11 cellular contexts compared by ENCODE assay signal in genomic region chr4:39621582-39621981, GRCh38. TPM values are rescaled to one million over a fixed set of nuclear protein-coding genes. Genes with fewer than 3 reads are reported as not detected.
A peak's percentile ranks its signal among the peaks of the same experiment; 100 is the strongest.
DNase-seq lines count a peak whose midpoint lies in the region; ATAC-seq, FAIRE-seq and TF ChIP-seq lines count a peak whose summit lies in the region.
"Had no signal": no experiment of that assay in that cellular context is flagged by ENCODE, and none has a peak within 500 bp of the region (broad histone marks: within the 10 kb centered on the region; RNA-seq: fewer than 3 reads in every experiment).

No MANE protein-coding gene starts in this region.

- H3K36me3 Mint-ChIP-seq in endothelial cell (ENCODE audit: low read depth, unreplicated experiment): no peaks in the 10 kb centered on the region

- ATAC-seq in HG02571 (IDR thresholded peaks at IDR 0.05; ENCODE audit: unreplicated experiment): no peak
- no peak for ATAC-seq in GM21390 (IDR thresholded peaks at IDR 0.05; ENCODE audit: unreplicated experiment)

- H3K27ac Mint-ChIP-seq in endothelial cell (ENCODE audit: unreplicated experiment): no peak overlapping the region
- H3K27ac Mint-ChIP-seq: T-helper 2 cell treated with Interferon-gamma antibody and Interleukin-4, amounts not matched to agents 5 μg/mL and 100 μg/mL, for 36 hours had no signal

- H3K9me3 ChIP-seq in HUES6 (ENCODE audit: control insufficient read depth, insufficient read depth, low read depth, low read length) (no peaks in the 10 kb centered on the region), ascending aorta (no peaks in the 10 kb centered on the region), kidney (ENCODE audit: control insufficient read depth in 1 of 2, low read length in 2 of 2) (no peaks in the 10 kb centered on the region), transverse colon (no peaks in the 10 kb centered on the region)

- H3K4me1 ChIP-seq in HUES6 (ENCODE audit: control insufficient read depth, insufficient read depth, low read length): peaks cover 20% of the 10 kb centered on the region
- H3K4me1 ChIP-seq in ascending aorta: peaks cover 0 to 32% of the 10 kb centered on the region in 2 donors
- H3K4me1 ChIP-seq in kidney (ENCODE audit: control insufficient read depth in 1 of 2, insufficient read depth in 1 of 2, low read depth in 1 of 2, low read length in 2 of 2): peaks cover 0 to 2% of the 10 kb centered on the region in 2 donors
- H3K4me1 ChIP-seq in transverse colon: peaks cover 6 to 75% (median 22%) of the 10 kb centered on the region in 4 donors

- no peak for FAIRE-seq in kidney (lab: Jason Lieb, UNC)

- no peaks in the 10 kb centered on the region for H3K4me1 Mint-ChIP-seq in endothelial cell (ENCODE audit: unreplicated experiment)
- H3K4me1 Mint-ChIP-seq: central memory CD8-positive, alpha-beta T cell had no signal

- H3K27me3 Mint-ChIP-seq in endothelial cell (ENCODE audit: unreplicated experiment): no peaks in the 10 kb centered on the region
- H3K27me3 Mint-ChIP-seq: central memory CD8-positive, alpha-beta T cell had no signal

- H3K9ac ChIP-seq in HUES6 (ENCODE audit: low read length) (no peak overlapping the region), kidney (ENCODE audit: low read length in 2 of 2) (no peak overlapping the region)

- no peak for TF ChIP-seq POLR2A in transverse colon (IDR thresholded peaks at IDR 0.05)

- no peaks in the 10 kb centered on the region for H3K9me3 Mint-ChIP-seq in endothelial cell (ENCODE audit: unreplicated experiment)
- H3K9me3 Mint-ChIP-seq: central memory CD8-positive, alpha-beta T cell; nephron; T-helper 2 cell treated with Interferon-gamma antibody and Interleukin-4, amounts not matched to agents 5 μg/mL and 100 μg/mL, for 36 hours had no signal

- H3K4me3 ChIP-seq in HUES6 (ENCODE audit: low read depth, low read length): no peak overlapping the region
- H3K4me3 ChIP-seq in ascending aorta: peak overlapping the region in 1 of 2 donors; percentile 12
- no peak overlapping the region for H3K4me3 ChIP-seq in kidney (ENCODE audit: low read length in 2 of 2)
- H3K4me3 ChIP-seq in transverse colon: no peak overlapping the region

- H3K4me3 Mint-ChIP-seq in endothelial cell (ENCODE audit: unreplicated experiment): no peak overlapping the region
- H3K4me3 Mint-ChIP-seq: central memory CD8-positive, alpha-beta T cell; nephron; T-helper 2 cell treated with Interferon-gamma antibody and Interleukin-4, amounts not matched to agents 5 μg/mL and 100 μg/mL, for 36 hours had no signal

- H3K27ac ChIP-seq in HUES6 (ENCODE audit: low read depth, low read length): 0 out of 2 replicates have a peak overlapping the region, but pooled peaks have one; percentile 27
- peak overlapping the region; percentile 66 to 81 for H3K27ac ChIP-seq in ascending aorta
- H3K27ac ChIP-seq in kidney (ENCODE audit: low read depth in 2 of 2, low read length in 2 of 2): no peak overlapping the region
- H3K27ac ChIP-seq in transverse colon: peak overlapping the region; percentile 82 to 88 (median 85)

- no peaks in the 10 kb centered on the region; the same call in 1 of the 2 replicates for H3K36me3 ChIP-seq in HUES6 (ENCODE audit: control insufficient read depth, insufficient read depth, low read length)
- peaks cover 0 to 2% of the 10 kb centered on the region in 2 donors for H3K36me3 ChIP-seq in ascending aorta
- H3K36me3 ChIP-seq in kidney (ENCODE audit: control insufficient read depth in 1 of 2, insufficient read depth in 2 of 2, low read length in 2 of 2): no peaks in the 10 kb centered on the region
- no peaks in the 10 kb centered on the region for H3K36me3 ChIP-seq in transverse colon

- in situ Hi-C loops in transverse colon (cut with MboI; ENCODE audit: low pct_ligation_motif_present in 1 of 4, low pct_unique_long_range_greater_than_20kb in 1 of 4, low sequenced_read_pairs in 3 of 4): no loop called here

- intact Hi-C loops in ascending aorta (cut with DNase I) (no loop called here), kidney (cut with DNase I) (no loop called here), transverse colon (cut with DNase I; ENCODE audit: low total_unique reads) (no loop called here)

- TF ChIP-seq CTCF in ascending aorta (IDR thresholded peaks at IDR 0.05) (no peak), kidney (IDR thresholded peaks at IDR 0.05; ENCODE audit: borderline replicate concordance, extremely low read depth, insufficient read depth) (no peak), transverse colon (IDR thresholded peaks at IDR 0.05) (no peak), endothelial cell (IDR thresholded peaks at IDR 0.05; ENCODE audit: unreplicated experiment) (no peak)

- DNase-seq in ascending aorta (ENCODE audit: low spot score in 2 of 2): peak in 1 of 2 donors; percentile 83
- DNase-seq in kidney: peak; percentile 79
- peak; percentile 31 for DNase-seq in transverse colon
- no peak for DNase-seq in endothelial cell (ENCODE audit: low spot score)
- DNase-seq: stimulated activated naive CD4-positive, alpha-beta T cell treated with Interleukin-2 at 50 U/mL for 16 hours had no signal

- no peaks in the 10 kb centered on the region for H3K27me3 ChIP-seq in HUES6 (ENCODE audit: control insufficient read depth, insufficient read depth, low read length)
- no peaks in the 10 kb centered on the region for H3K27me3 ChIP-seq in ascending aorta
- no peaks in the 10 kb centered on the region for H3K27me3 ChIP-seq in transverse colon

- no peak for TF ChIP-seq EP300 in transverse colon (IDR thresholded peaks at IDR 0.05; ENCODE audit: low read depth)

- 66 to 71% methylated on average over 9 of the region's 9 CpGs for WGBS in transverse colon (ENCODE audit: low coverage in 1 of 2), 2 donors

RNA-seq across cellular contexts. Expression of gene SMIM14, which starts 17.1 kb away (rescaled TPM):
- total RNA-seq in ascending aorta (48.2 TPM), kidney (64.2 TPM), transverse colon (100 to 1,000 TPM in 1 of 4 donors, 10 to 100 TPM in 3; 23.1 to 103 (median 72.4) TPM), endothelial cell (ENCODE audit: unreplicated experiment) (19.4 TPM)
- polyA plus RNA-seq in kidney (ENCODE audit: insufficient read depth, low read depth, low replicate concordance): 26.3 TPM

Comparison
In these comparisons a context has a peak if more than half of its experiments do, and no peak if none do; other contexts are left out.
1. H3K27ac ChIP-seq: peak in HUES6 (single experiment), ascending aorta (2 of 2) and transverse colon (4 of 4); none in kidney (0 of 2).